13 cellular contexts compared by ENCODE assay signal in genomic region chr7:36490335-36490940, GRCh38.
A peak's percentile ranks its signal among the peaks of the same experiment; 100 is the strongest.
DNase-seq lines count a peak whose midpoint lies in the region; ATAC-seq and TF ChIP-seq lines count a peak whose summit lies in the region.
"Had no signal": no experiment of that assay in that cellular context is flagged by ENCODE, and none has a peak within 500 bp of the region (broad histone marks: within the 10 kb centered on the region; RNA-seq: fewer than 3 reads in every experiment).

No MANE protein-coding gene starts in this region.

- DNase-seq in cardiac fibroblast (ENCODE audit: low read depth in 2 of 2), result peak; percentile 12 to 13
- no peak for DNase-seq in mesothelial cell of epicardium (ENCODE audit: low spot score in 2 of 2, unreplicated experiment in 2 of 2)
- no peak for DNase-seq in NCI-H128 (lab: John Stamatoyannopoulos, UW; ENCODE audit: unreplicated experiment)
- DNase-seq in NOMO-1 treated with DMSO at 0.1 percent for 48 hours (lab: John Stamatoyannopoulos, UW; ENCODE audit: unreplicated experiment), result no peak
- no peak for DNase-seq in CD8-positive, alpha-beta T cell
- DNase-seq: DMS79, GM23248, NCI-H1048, NCI-H1694, NCI-H774 had no signal

- H3K27me3 Mint-ChIP-seq in mesothelial cell of epicardium (ENCODE audit: low read depth), result no peaks in the 10 kb centered on the region
- H3K27me3 Mint-ChIP-seq in CD8-positive, alpha-beta T cell (ENCODE audit: low read depth), result no peaks in the 10 kb centered on the region

- POLR2A ChIA-PET in CD8-positive, alpha-beta T cell (lab: Charles Lee), result interaction anchor here (0.7 to 1.2 kb wide), 2 partner anchors 192 to 292 kb away, joined by 3 to 4 read pairs; no protein-coding TSS in a partner anchor

- no peak overlapping the region for H3K4me3 Mint-ChIP-seq in mesothelial cell of epicardium
- H3K4me3 Mint-ChIP-seq in CD8-positive, alpha-beta T cell, result no peak overlapping the region

- H3K9me3 ChIP-seq in CD8-positive, alpha-beta T cell (ENCODE audit: low read length), result no peaks in the 10 kb centered on the region

- TF ChIP-seq RAD21 in Ishikawa (IDR thresholded peaks at IDR 0.05; ENCODE audit: low read depth), result no peak

- peaks cover 15% of the 10 kb centered on the region for H3K36me3 Mint-ChIP-seq in mesothelial cell of epicardium
- no peaks in the 10 kb centered on the region for H3K36me3 Mint-ChIP-seq in CD8-positive, alpha-beta T cell

- TF ChIP-seq EP300 in Ishikawa (IDR thresholded peaks at IDR 0.05; ENCODE audit: borderline replicate concordance), result no peak

- ATAC-seq in SK-N-SH treated with all-trans-retinoic acid at 6 μM for 48 hours, result peak; percentile 59
- no peak for ATAC-seq in CD8-positive, alpha-beta T cell
- no peak for ATAC-seq in HG03442 (IDR thresholded peaks at IDR 0.05; ENCODE audit: unreplicated experiment)

- H3K4me1 ChIP-seq in CD8-positive, alpha-beta T cell (ENCODE audit: insufficient read depth, low read length), result no peaks in the 10 kb centered on the region

- no peak overlapping the region for H3K27ac ChIP-seq in CD8-positive, alpha-beta T cell (ENCODE audit: low read depth, low read length)
- H3K27ac ChIP-seq: GM23248 had no signal

- CTCF ChIA-PET in CD8-positive, alpha-beta T cell (lab: Charles Lee), result interaction anchor here (0.7 to 8.6 kb wide), 7 partner anchors 16 to 708 kb away, joined by 3 to 128 read pairs (median 5); no protein-coding TSS in a partner anchor

- peak overlapping the region; percentile 44 for H3K27ac Mint-ChIP-seq in mesothelial cell of epicardium
- H3K27ac Mint-ChIP-seq in CD8-positive, alpha-beta T cell, result no peak overlapping the region

- no peaks in the 10 kb centered on the region for H3K27me3 ChIP-seq in CD8-positive, alpha-beta T cell (ENCODE audit: insufficient read depth, low read length)

- peaks cover 28% of the 10 kb centered on the region for H3K9me3 Mint-ChIP-seq in mesothelial cell of epicardium
- H3K9me3 Mint-ChIP-seq in CD8-positive, alpha-beta T cell, result no peaks in the 10 kb centered on the region

- no peak overlapping the region for H3K4me3 ChIP-seq in cardiac fibroblast (replicated peaks in 1 of 2; ENCODE audit: low read depth in 2 of 2, low read length in 2 of 2)
- H3K4me3 ChIP-seq in CD8-positive, alpha-beta T cell (ENCODE audit: low read depth, low read length), result no peak overlapping the region
- H3K4me3 ChIP-seq: GM23248 had no signal

- peaks cover 30% of the 10 kb centered on the region for H3K4me1 Mint-ChIP-seq in mesothelial cell of epicardium
- H3K4me1 Mint-ChIP-seq in CD8-positive, alpha-beta T cell (ENCODE audit: low read depth), result peaks cover 2% of the 10 kb centered on the region

- no peaks in the 10 kb centered on the region for H3K36me3 ChIP-seq in CD8-positive, alpha-beta T cell (ENCODE audit: insufficient read depth, low read length)

- TF ChIP-seq CTCF in cardiac fibroblast (IDR thresholded peaks at IDR 0.05; ENCODE audit: low read depth, low read length) (no peak), mesothelial cell of epicardium (IDR thresholded peaks at IDR 0.05; ENCODE audit: unreplicated experiment) (no peak)
- TF ChIP-seq CTCF in CD8-positive, alpha-beta T cell (IDR thresholded peaks at IDR 0.05), result no peak

- intact Hi-C loops in CD8-positive, alpha-beta T cell (cut with DNase I, micrococcal nuclease), result no loop called here

TF ChIP-seq in Ishikawa, 13 proteins besides CTCF, POLR2A, EP300 and RAD21:
- TF ChIP-seq, protein P1, sequence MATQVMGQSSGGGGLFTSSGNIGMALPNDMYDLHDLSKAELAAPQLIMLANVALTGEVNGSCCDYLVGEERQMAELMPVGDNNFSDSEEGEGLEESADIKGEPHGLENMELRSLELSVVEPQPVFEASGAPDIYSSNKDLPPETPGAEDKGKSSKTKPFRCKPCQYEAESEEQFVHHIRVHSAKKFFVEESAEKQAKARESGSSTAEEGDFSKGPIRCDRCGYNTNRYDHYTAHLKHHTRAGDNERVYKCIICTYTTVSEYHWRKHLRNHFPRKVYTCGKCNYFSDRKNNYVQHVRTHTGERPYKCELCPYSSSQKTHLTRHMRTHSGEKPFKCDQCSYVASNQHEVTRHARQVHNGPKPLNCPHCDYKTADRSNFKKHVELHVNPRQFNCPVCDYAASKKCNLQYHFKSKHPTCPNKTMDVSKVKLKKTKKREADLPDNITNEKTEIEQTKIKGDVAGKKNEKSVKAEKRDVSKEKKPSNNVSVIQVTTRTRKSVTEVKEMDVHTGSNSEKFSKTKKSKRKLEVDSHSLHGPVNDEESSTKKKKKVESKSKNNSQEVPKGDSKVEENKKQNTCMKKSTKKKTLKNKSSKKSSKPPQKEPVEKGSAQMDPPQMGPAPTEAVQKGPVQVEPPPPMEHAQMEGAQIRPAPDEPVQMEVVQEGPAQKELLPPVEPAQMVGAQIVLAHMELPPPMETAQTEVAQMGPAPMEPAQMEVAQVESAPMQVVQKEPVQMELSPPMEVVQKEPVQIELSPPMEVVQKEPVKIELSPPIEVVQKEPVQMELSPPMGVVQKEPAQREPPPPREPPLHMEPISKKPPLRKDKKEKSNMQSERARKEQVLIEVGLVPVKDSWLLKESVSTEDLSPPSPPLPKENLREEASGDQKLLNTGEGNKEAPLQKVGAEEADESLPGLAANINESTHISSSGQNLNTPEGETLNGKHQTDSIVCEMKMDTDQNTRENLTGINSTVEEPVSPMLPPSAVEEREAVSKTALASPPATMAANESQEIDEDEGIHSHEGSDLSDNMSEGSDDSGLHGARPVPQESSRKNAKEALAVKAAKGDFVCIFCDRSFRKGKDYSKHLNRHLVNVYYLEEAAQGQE (IDR thresholded peaks at IDR 0.05; ENCODE audit: low read depth), result no peak
- TF ChIP-seq TEAD4 (IDR thresholded peaks at IDR 0.05) (no peak), YY1 (IDR thresholded peaks at IDR 0.05; ENCODE audit: low read depth) (no peak), NFIC (IDR thresholded peaks at IDR 0.05) (peak; percentile 69), ZBTB7A (IDR thresholded peaks at IDR 0.05; ENCODE audit: low read depth) (no peak)
- TF ChIP-seq, protein P2, sequence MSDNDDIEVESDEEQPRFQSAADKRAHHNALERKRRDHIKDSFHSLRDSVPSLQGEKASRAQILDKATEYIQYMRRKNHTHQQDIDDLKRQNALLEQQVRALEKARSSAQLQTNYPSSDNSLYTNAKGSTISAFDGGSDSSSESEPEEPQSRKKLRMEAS (IDR thresholded peaks at IDR 0.05), result no peak

TF ChIP-seq in SK-N-SH treated with all-trans-retinoic acid at 6 μM for 48 hours, 23 proteins besides CTCF, POLR2A, EP300 and RAD21:
- TF ChIP-seq ISL1 (CRISPR knock-in tag; IDR thresholded peaks at IDR 0.05) (peak; percentile 76), ZFP30 (CRISPR knock-in tag; IDR thresholded peaks at IDR 0.05) (no peak)
- TF ChIP-seq, protein P3, sequence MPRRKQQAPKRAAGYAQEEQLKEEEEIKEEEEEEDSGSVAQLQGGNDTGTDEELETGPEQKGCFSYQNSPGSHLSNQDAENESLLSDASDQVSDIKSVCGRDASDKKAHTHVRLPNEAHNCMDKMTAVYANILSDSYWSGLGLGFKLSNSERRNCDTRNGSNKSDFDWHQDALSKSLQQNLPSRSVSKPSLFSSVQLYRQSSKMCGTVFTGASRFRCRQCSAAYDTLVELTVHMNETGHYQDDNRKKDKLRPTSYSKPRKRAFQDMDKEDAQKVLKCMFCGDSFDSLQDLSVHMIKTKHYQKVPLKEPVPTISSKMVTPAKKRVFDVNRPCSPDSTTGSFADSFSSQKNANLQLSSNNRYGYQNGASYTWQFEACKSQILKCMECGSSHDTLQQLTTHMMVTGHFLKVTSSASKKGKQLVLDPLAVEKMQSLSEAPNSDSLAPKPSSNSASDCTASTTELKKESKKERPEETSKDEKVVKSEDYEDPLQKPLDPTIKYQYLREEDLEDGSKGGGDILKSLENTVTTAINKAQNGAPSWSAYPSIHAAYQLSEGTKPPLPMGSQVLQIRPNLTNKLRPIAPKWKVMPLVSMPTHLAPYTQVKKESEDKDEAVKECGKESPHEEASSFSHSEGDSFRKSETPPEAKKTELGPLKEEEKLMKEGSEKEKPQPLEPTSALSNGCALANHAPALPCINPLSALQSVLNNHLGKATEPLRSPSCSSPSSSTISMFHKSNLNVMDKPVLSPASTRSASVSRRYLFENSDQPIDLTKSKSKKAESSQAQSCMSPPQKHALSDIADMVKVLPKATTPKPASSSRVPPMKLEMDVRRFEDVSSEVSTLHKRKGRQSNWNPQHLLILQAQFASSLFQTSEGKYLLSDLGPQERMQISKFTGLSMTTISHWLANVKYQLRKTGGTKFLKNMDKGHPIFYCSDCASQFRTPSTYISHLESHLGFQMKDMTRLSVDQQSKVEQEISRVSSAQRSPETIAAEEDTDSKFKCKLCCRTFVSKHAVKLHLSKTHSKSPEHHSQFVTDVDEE (CRISPR knock-in tag; IDR thresholded peaks at IDR 0.05), result no peak

Comparison
In these comparisons a context has a peak if more than half of its experiments do, and no peak if none do; other contexts are left out.
1. DNase-seq: peak in cardiac fibroblast (2 of 2); none in mesothelial cell of epicardium (0 of 2), NCI-H128 (single experiment), NOMO-1 treated with DMSO at 0.1 percent for 48 hours (single experiment) and CD8-positive, alpha-beta T cell (0 of 7).